ENCODE assay signal across 1 cellular context in the genomic region with DNA sequence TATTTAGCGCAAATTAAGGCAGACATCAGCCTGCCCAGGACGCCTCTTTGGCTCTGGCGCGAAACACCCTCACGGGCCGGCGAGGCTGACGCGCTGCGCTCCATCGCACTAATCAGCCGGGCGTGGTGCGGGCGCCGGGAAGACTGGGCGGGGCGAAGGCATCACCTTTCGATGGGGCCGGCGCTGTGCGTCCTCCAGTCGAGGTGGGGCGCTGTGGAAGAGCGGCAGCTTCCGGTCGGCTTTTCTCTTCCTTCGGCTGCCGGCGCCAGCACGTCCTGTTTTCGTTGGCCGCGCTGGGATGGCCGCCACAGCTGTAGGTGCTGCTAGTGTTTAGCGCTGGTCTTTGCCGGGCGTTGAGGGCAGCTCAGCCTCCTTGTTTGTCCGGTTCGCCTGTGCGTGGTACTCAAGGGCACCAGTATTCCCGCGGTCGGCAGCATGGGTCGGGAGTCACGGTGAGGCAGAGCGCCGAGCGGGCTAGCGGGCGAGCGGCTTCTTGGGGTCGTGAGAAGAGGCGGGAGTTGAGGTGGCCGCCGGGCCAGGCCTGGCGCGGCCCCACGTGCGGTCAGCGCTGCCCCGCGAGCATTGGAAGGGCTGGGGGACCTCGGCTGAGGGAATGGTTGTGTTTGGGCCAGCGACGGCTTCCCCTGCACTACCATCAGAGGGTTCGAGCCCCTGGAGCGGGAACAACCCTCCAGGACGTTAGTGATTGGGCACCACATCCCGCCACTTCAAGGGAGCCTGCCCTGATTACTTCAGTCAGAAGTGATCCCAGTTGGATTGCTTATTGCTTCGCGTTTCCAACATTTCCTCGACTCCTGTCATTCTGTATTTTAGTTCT.
TF ChIP-seq lines count a peak whose summit lies in the region.

A gene with protein sequence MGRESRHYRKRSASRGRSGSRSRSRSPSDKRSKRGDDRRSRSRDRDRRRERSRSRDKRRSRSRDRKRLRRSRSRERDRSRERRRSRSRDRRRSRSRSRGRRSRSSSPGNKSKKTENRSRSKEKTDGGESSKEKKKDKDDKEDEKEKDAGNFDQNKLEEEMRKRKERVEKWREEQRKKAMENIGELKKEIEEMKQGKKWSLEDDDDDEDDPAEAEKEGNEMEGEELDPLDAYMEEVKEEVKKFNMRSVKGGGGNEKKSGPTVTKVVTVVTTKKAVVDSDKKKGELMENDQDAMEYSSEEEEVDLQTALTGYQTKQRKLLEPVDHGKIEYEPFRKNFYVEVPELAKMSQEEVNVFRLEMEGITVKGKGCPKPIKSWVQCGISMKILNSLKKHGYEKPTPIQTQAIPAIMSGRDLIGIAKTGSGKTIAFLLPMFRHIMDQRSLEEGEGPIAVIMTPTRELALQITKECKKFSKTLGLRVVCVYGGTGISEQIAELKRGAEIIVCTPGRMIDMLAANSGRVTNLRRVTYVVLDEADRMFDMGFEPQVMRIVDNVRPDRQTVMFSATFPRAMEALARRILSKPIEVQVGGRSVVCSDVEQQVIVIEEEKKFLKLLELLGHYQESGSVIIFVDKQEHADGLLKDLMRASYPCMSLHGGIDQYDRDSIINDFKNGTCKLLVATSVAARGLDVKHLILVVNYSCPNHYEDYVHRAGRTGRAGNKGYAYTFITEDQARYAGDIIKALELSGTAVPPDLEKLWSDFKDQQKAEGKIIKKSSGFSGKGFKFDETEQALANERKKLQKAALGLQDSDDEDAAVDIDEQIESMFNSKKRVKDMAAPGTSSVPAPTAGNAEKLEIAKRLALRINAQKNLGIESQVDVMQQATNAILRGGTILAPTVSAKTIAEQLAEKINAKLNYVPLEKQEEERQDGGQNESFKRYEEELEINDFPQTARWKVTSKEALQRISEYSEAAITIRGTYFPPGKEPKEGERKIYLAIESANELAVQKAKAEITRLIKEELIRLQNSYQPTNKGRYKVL (plus strand): TSS at position 276 of the 838 bp plus-strand sequence. CDS start 160 bp downstream, at position 436.

TF ChIP-seq in K562, 482 proteins besides CTCF, POLR2A, EP300 and RAD21 (continued from another document and continues in another):
- no peak; the same call in 1 of the 2 replicates for TF ChIP-seq DPF2 (IDR thresholded peaks at IDR 0.05)
- TF ChIP-seq KAT7 (CRISPR knock-in tag; IDR thresholded peaks at IDR 0.05; ENCODE audit: borderline replicate concordance) = peak; percentile 99; the same call in 1 of the 2 replicates
- peak; percentile 36; the same call in 1 of the 2 replicates for TF ChIP-seq ZNF143 (CRISPR knock-in tag; IDR thresholded peaks at IDR 0.05)
- TF ChIP-seq BRCA1 (IDR thresholded peaks at IDR 0.05) = no peak
- 0 out of 2 replicates have a peak, but pooled peaks have one; percentile 64 for TF ChIP-seq BRCA1 (CRISPR knock-in tag; IDR thresholded peaks at IDR 0.05)
- peak; percentile 90 to 95 for TF ChIP-seq FOXK2 (conservative IDR thresholded peaks at IDR 0.05 in 1 of 2, IDR thresholded peaks at IDR 0.05 in 1 of 2; ENCODE audit: low read depth in 2 of 2)
- peak; percentile 82 for TF ChIP-seq DACH1 (IDR thresholded peaks at IDR 0.05; ENCODE audit: partially characterized antibody)
- peak; percentile 29; the same call in 1 of the 2 replicates for TF ChIP-seq BCOR (IDR thresholded peaks at IDR 0.05)
- peak; percentile 73; the same call in 1 of the 2 replicates for TF ChIP-seq NFRKB (IDR thresholded peaks at IDR 0.05; ENCODE audit: low read depth)
- peak in 1 of 2 experiments; percentile 29; a peak in 1 of 4 replicates for TF ChIP-seq ARNT (IDR thresholded peaks at IDR 0.05)
- peak; percentile 19; the same call in 1 of the 2 replicates for TF ChIP-seq STAT5A (IDR thresholded peaks at IDR 0.05; ENCODE audit: borderline replicate concordance, low read length)
- TF ChIP-seq, protein P1, sequence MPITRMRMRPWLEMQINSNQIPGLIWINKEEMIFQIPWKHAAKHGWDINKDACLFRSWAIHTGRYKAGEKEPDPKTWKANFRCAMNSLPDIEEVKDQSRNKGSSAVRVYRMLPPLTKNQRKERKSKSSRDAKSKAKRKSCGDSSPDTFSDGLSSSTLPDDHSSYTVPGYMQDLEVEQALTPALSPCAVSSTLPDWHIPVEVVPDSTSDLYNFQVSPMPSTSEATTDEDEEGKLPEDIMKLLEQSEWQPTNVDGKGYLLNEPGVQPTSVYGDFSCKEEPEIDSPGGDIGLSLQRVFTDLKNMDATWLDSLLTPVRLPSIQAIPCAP (CRISPR knock-in tag; IDR thresholded peaks at IDR 0.05; ENCODE audit: borderline replicate concordance) = no peak
- peak; percentile 29 for TF ChIP-seq XRCC5 (IDR thresholded peaks at IDR 0.05; ENCODE audit: low read depth, low read length)
- TF ChIP-seq CHD2 (IDR thresholded peaks at IDR 0.05; ENCODE audit: low read depth, low read length) = 0 out of 2 replicates have a peak, but pooled peaks have one; percentile 5
- TF ChIP-seq ZNF778 (CRISPR knock-in tag; IDR thresholded peaks at IDR 0.05) = no peak
- peak; percentile 73; the same call in 1 of the 2 replicates for TF ChIP-seq NR1H2 (CRISPR knock-in tag; IDR thresholded peaks at IDR 0.05)
- TF ChIP-seq ZC3H4 (CRISPR knock-in tag; IDR thresholded peaks at IDR 0.05; ENCODE audit: borderline replicate concordance) = no peak
- no peak for TF ChIP-seq ARHGAP35 (IDR thresholded peaks at IDR 0.05; ENCODE audit: partially characterized antibody)
- peak; percentile 97 for TF ChIP-seq TAF1 (IDR thresholded peaks at IDR 0.05; ENCODE audit: control insufficient read depth, extremely low read depth, insufficient read depth, low read length, severe bottlenecking)
- peak; percentile 89 for TF ChIP-seq U2AF1 (optimal IDR thresholded peaks at IDR 0.05; ENCODE audit: low read depth, low read length)
- peak; percentile 94 for TF ChIP-seq RBBP5 (IDR thresholded peaks at IDR 0.05; ENCODE audit: borderline replicate concordance, insufficient read depth, low read length, poor library complexity, severe bottlenecking)
- peak; percentile 88 for TF ChIP-seq SNIP1 (IDR thresholded peaks at IDR 0.05; ENCODE audit: low read depth)
- TF ChIP-seq, protein P2, sequence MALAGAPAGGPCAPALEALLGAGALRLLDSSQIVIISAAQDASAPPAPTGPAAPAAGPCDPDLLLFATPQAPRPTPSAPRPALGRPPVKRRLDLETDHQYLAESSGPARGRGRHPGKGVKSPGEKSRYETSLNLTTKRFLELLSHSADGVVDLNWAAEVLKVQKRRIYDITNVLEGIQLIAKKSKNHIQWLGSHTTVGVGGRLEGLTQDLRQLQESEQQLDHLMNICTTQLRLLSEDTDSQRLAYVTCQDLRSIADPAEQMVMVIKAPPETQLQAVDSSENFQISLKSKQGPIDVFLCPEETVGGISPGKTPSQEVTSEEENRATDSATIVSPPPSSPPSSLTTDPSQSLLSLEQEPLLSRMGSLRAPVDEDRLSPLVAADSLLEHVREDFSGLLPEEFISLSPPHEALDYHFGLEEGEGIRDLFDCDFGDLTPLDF (CRISPR knock-in tag; IDR thresholded peaks at IDR 0.05) = 0 out of 2 replicates have a peak, but pooled peaks have one; percentile 70
- TF ChIP-seq ILK (tag; IDR thresholded peaks at IDR 0.05; ENCODE audit: borderline replicate concordance, low read depth) = no peak
- peak; percentile 77 for TF ChIP-seq MBD2 (IDR thresholded peaks at IDR 0.05; ENCODE audit: borderline replicate concordance, low read depth)
- peak; percentile 82 for TF ChIP-seq POLR2H (tag; IDR thresholded peaks at IDR 0.05; ENCODE audit: low read depth)
- 0 out of 2 replicates have a peak, but pooled peaks have one; percentile 7 for TF ChIP-seq FOXK1 (CRISPR knock-in tag; IDR thresholded peaks at IDR 0.05; ENCODE audit: borderline replicate concordance)
- TF ChIP-seq, protein P3, sequence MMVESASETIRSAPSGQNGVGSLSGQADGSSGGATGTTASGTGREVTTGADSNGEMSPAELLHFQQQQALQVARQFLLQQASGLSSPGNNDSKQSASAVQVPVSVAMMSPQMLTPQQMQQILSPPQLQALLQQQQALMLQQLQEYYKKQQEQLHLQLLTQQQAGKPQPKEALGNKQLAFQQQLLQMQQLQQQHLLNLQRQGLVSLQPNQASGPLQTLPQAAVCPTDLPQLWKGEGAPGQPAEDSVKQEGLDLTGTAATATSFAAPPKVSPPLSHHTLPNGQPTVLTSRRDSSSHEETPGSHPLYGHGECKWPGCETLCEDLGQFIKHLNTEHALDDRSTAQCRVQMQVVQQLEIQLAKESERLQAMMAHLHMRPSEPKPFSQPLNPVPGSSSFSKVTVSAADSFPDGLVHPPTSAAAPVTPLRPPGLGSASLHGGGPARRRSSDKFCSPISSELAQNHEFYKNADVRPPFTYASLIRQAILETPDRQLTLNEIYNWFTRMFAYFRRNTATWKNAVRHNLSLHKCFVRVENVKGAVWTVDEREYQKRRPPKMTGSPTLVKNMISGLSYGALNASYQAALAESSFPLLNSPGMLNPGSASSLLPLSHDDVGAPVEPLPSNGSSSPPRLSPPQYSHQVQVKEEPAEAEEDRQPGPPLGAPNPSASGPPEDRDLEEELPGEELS (CRISPR knock-in tag; IDR thresholded peaks at IDR 0.05; ENCODE audit: borderline replicate concordance) = peak; percentile 48; the same call in 1 of the 2 replicates
- TF ChIP-seq TAF9B (IDR thresholded peaks at IDR 0.05; ENCODE audit: partially characterized antibody) = peak; percentile 93
- TF ChIP-seq, protein P4, sequence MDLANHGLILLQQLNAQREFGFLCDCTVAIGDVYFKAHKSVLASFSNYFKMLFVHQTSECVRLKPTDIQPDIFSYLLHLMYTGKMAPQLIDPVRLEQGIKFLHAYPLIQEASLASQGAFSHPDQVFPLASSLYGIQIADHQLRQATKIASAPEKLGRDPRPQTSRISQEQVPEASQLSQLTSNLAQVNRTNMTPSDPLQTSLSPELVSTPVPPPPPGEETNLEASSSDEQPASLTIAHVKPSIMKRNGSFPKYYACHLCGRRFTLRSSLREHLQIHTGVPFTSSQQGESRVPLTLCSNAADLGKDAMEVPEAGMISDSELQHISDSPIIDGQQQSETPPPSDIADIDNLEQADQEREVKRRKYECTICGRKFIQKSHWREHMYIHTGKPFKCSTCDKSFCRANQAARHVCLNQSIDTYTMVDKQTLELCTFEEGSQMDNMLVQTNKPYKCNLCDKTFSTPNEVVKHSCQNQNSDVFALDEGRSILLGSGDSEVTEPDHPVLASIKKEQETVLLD (IDR thresholded peaks at IDR 0.05) = peak; percentile 71
- TF ChIP-seq KDM5B (IDR thresholded peaks at IDR 0.05; ENCODE audit: insufficient replicate concordance, low read depth, low read length) = peak; percentile 88
- peak; percentile 97 for TF ChIP-seq SIN3B (IDR thresholded peaks at IDR 0.05; ENCODE audit: low read depth)
- no peak for TF ChIP-seq EZH2 (IDR thresholded peaks at IDR 0.05; ENCODE audit: borderline replicate concordance, low read depth, low read length)
- TF ChIP-seq, protein P5, sequence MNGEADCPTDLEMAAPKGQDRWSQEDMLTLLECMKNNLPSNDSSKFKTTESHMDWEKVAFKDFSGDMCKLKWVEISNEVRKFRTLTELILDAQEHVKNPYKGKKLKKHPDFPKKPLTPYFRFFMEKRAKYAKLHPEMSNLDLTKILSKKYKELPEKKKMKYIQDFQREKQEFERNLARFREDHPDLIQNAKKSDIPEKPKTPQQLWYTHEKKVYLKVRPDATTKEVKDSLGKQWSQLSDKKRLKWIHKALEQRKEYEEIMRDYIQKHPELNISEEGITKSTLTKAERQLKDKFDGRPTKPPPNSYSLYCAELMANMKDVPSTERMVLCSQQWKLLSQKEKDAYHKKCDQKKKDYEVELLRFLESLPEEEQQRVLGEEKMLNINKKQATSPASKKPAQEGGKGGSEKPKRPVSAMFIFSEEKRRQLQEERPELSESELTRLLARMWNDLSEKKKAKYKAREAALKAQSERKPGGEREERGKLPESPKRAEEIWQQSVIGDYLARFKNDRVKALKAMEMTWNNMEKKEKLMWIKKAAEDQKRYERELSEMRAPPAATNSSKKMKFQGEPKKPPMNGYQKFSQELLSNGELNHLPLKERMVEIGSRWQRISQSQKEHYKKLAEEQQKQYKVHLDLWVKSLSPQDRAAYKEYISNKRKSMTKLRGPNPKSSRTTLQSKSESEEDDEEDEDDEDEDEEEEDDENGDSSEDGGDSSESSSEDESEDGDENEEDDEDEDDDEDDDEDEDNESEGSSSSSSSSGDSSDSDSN (IDR thresholded peaks at IDR 0.05; ENCODE audit: borderline replicate concordance in 1 of 2, low read depth in 2 of 2, low read length in 2 of 2) = peak in 1 of 2 experiments; percentile 79; a peak in 2 of 4 replicates
- peak; percentile 57; the same call in 1 of the 2 replicates for TF ChIP-seq GTF2F1 (IDR thresholded peaks at IDR 0.05; ENCODE audit: low read depth, low read length)
- TF ChIP-seq, protein P6, sequence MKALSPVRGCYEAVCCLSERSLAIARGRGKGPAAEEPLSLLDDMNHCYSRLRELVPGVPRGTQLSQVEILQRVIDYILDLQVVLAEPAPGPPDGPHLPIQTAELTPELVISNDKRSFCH (CRISPR knock-in tag; IDR thresholded peaks at IDR 0.05) = no peak
- TF ChIP-seq, protein P6 (tag; IDR thresholded peaks at IDR 0.05) = 0 out of 2 replicates have a peak, but pooled peaks have one; percentile 35
- TF ChIP-seq GABPA (tag; conservative IDR thresholded peaks at IDR 0.05; ENCODE audit: low read depth) = peak; percentile 98
- TF ChIP-seq, protein P7, sequence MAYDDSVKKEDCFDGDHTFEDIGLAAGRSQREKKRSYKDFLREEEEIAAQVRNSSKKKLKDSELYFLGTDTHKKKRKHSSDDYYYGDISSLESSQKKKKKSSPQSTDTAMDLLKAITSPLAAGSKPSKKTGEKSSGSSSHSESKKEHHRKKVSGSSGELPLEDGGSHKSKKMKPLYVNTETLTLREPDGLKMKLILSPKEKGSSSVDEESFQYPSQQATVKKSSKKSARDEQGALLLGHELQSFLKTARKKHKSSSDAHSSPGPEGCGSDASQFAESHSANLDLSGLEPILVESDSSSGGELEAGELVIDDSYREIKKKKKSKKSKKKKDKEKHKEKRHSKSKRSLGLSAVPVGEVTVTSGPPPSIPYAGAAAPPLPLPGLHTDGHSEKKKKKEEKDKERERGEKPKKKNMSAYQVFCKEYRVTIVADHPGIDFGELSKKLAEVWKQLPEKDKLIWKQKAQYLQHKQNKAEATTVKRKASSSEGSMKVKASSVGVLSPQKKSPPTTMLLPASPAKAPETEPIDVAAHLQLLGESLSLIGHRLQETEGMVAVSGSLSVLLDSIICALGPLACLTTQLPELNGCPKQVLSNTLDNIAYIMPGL (CRISPR knock-in tag; IDR thresholded peaks at IDR 0.05) = peak; percentile 92
- TF ChIP-seq RNF2 (IDR thresholded peaks at IDR 0.05) = 0 out of 2 replicates have a peak, but pooled peaks have one; percentile 75
- peak; percentile 61 for TF ChIP-seq FUS (optimal IDR thresholded peaks at IDR 0.05; ENCODE audit: low read depth, low read length)
